ENCODE assay signal across 11 cellular contexts in genomic region chr1:99003911-99004269, GRCh38. TPM values are rescaled to one million over a fixed set of nuclear protein-coding genes. Genes with fewer than 3 reads are reported as not detected.
A peak's percentile ranks its signal among the peaks of the same experiment; 100 is the strongest.
DNase-seq lines count a peak whose midpoint lies in the region; ATAC-seq and TF ChIP-seq lines count a peak whose summit lies in the region.
"Had no signal": no experiment of that assay in that cellular context is flagged by ENCODE, and none has a peak within 500 bp of the region (broad histone marks: within the 10 kb centered on the region; RNA-seq: fewer than 3 reads in every experiment).

No MANE protein-coding gene starts in this region.

- H3K36me3 ChIP-seq in iPS DF 6.9 (ENCODE audit: control insufficient read depth, insufficient read depth, low read length) (no peaks in the 10 kb centered on the region), gastrocnemius medialis (no peaks in the 10 kb centered on the region), colonic mucosa (no peaks in the 10 kb centered on the region), ovary (no peaks in the 10 kb centered on the region)
- H3K36me3 ChIP-seq: ascending aorta, transverse colon had no signal

- no peak for TF ChIP-seq EP300 in ovary (IDR thresholded peaks at IDR 0.05)

- H3K9me3 ChIP-seq in iPS DF 6.9 (ENCODE audit: control insufficient read depth, insufficient read depth, low read length) (no peaks in the 10 kb centered on the region), gastrocnemius medialis (no peaks in the 10 kb centered on the region), colonic mucosa (no peaks in the 10 kb centered on the region), ovary (no peaks in the 10 kb centered on the region)
- H3K9me3 ChIP-seq: ascending aorta, transverse colon had no signal

- TF ChIP-seq POLR2A in gastrocnemius medialis (IDR thresholded peaks at IDR 0.05) = no peak
- TF ChIP-seq POLR2A in ovary (IDR thresholded peaks at IDR 0.05) = no peak

- no peak for DNase-seq in activated CD4-positive, alpha-beta T cell treated with anti-CD3 and anti-CD28 coated beads, Interleukin-2, amount 10 ng/mL, durations not matched to agents 24 days and 14 days
- no peak for DNase-seq in activated CD4-positive, alpha-beta T cell treated with anti-CD3 and anti-CD28 coated beads, Interleukin-2, amount 10 ng/mL, durations not matched to agents 7 days and 5 days
- DNase-seq in activated CD8-positive, alpha-beta T cell treated with anti-CD3 and anti-CD28 coated beads for 36 hours = no peak
- DNase-seq in iPS DF 6.9 (ENCODE audit: low read depth, low spot score) (no peak), gastrocnemius medialis (no peak), NCI-H1694 treated with DMSO at 0.1 percent for 48 hours (lab: John Stamatoyannopoulos, UW) (no peak), colonic mucosa (no peak), ovary (no peak)
- DNase-seq: transverse colon had no signal

- H3K4me3 Mint-ChIP-seq in activated CD4-positive, alpha-beta T cell treated with anti-CD3 and anti-CD28 coated beads, Interleukin-2, amount 10 ng/mL, durations not matched to agents 24 days and 14 days = peak overlapping the region; percentile 43
- H3K4me3 Mint-ChIP-seq in activated CD4-positive, alpha-beta T cell treated with anti-CD3 and anti-CD28 coated beads, Interleukin-2, amount 10 ng/mL, durations not matched to agents 7 days and 5 days = no peak overlapping the region
- peak overlapping the region; percentile 45 for H3K4me3 Mint-ChIP-seq in activated CD8-positive, alpha-beta T cell treated with anti-CD3 and anti-CD28 coated beads for 36 hours

- peaks cover 2% of the 10 kb centered on the region for H3K9me3 Mint-ChIP-seq in activated CD4-positive, alpha-beta T cell treated with anti-CD3 and anti-CD28 coated beads, Interleukin-2, amount 10 ng/mL, durations not matched to agents 24 days and 14 days
- no peaks in the 10 kb centered on the region for H3K9me3 Mint-ChIP-seq in activated CD4-positive, alpha-beta T cell treated with anti-CD3 and anti-CD28 coated beads, Interleukin-2, amount 10 ng/mL, durations not matched to agents 7 days and 5 days
- no peaks in the 10 kb centered on the region for H3K9me3 Mint-ChIP-seq in activated CD8-positive, alpha-beta T cell treated with anti-CD3 and anti-CD28 coated beads for 36 hours

- peaks cover 4% of the 10 kb centered on the region for H3K4me1 Mint-ChIP-seq in activated CD4-positive, alpha-beta T cell treated with anti-CD3 and anti-CD28 coated beads, Interleukin-2, amount 10 ng/mL, durations not matched to agents 24 days and 14 days
- peaks cover 3% of the 10 kb centered on the region for H3K4me1 Mint-ChIP-seq in activated CD4-positive, alpha-beta T cell treated with anti-CD3 and anti-CD28 coated beads, Interleukin-2, amount 10 ng/mL, durations not matched to agents 7 days and 5 days
- H3K4me1 Mint-ChIP-seq in activated CD8-positive, alpha-beta T cell treated with anti-CD3 and anti-CD28 coated beads for 36 hours (ENCODE audit: low read depth) = peaks cover 3% of the 10 kb centered on the region

- ATAC-seq in activated CD8-positive, alpha-beta T cell treated with anti-CD3 and anti-CD28 coated beads for 36 hours = no peak
- ATAC-seq in gastrocnemius medialis = no peak

- H3K27me3 ChIP-seq in iPS DF 6.9 (ENCODE audit: control insufficient read depth, insufficient read depth, low read length) = no peaks in the 10 kb centered on the region; the same call in 1 of the 2 replicates
- peaks cover 32 to 39% (median 34%) of the 10 kb centered on the region in 3 donors for H3K27me3 ChIP-seq in gastrocnemius medialis
- peaks cover 31% of the 10 kb centered on the region for H3K27me3 ChIP-seq in colonic mucosa
- H3K27me3 ChIP-seq in ovary = no peaks in the 10 kb centered on the region
- H3K27me3 ChIP-seq: ascending aorta had no signal

- H3K4me1 ChIP-seq in iPS DF 6.9 (ENCODE audit: control insufficient read depth, insufficient read depth, low read length) = 0 out of 2 replicates have a peak, but pooled peaks cover 2% of the 10 kb centered on the region
- H3K4me1 ChIP-seq in gastrocnemius medialis = no peaks in the 10 kb centered on the region
- H3K4me1 ChIP-seq in colonic mucosa = no peaks in the 10 kb centered on the region
- peaks cover 4% of the 10 kb centered on the region for H3K4me1 ChIP-seq in ovary (ENCODE audit: insufficient read depth)
- H3K4me1 ChIP-seq: ascending aorta had no signal

- no peak overlapping the region for H3K9ac ChIP-seq in colonic mucosa (ENCODE audit: low read depth in 2 of 2, low read length in 2 of 2)

- intact Hi-C loops in activated CD4-positive, alpha-beta T cell treated with anti-CD3 and anti-CD28 coated beads, Interleukin-2, amount 10 ng/mL, durations not matched to agents 24 days and 14 days (cut with micrococcal nuclease) = no loop called here
- intact Hi-C loops in activated CD8-positive, alpha-beta T cell treated with anti-CD3 and anti-CD28 coated beads for 36 hours (cut with micrococcal nuclease) = no loop called here
- intact Hi-C loops in gastrocnemius medialis (cut with DNase I; ENCODE audit: low total_unique reads) (no loop called here), colonic mucosa (cut with DNase I) (no loop called here), ovary (cut with DNase I) (no loop called here)

- TF ChIP-seq CTCF in activated CD8-positive, alpha-beta T cell treated with anti-CD3 and anti-CD28 coated beads for 36 hours (IDR thresholded peaks at IDR 0.05) = no peak
- TF ChIP-seq CTCF in gastrocnemius medialis (IDR thresholded peaks at IDR 0.05 in 4 of 5, conservative IDR thresholded peaks at IDR 0.05 in 1 of 5) (no peak), colonic mucosa (IDR thresholded peaks at IDR 0.05) (no peak), ovary (IDR thresholded peaks at IDR 0.05) (no peak)

- H3K27ac Mint-ChIP-seq in activated CD4-positive, alpha-beta T cell treated with anti-CD3 and anti-CD28 coated beads, Interleukin-2, amount 10 ng/mL, durations not matched to agents 24 days and 14 days = no peak overlapping the region
- no peak overlapping the region for H3K27ac Mint-ChIP-seq in activated CD4-positive, alpha-beta T cell treated with anti-CD3 and anti-CD28 coated beads, Interleukin-2, amount 10 ng/mL, durations not matched to agents 7 days and 5 days
- no peak overlapping the region for H3K27ac Mint-ChIP-seq in activated CD8-positive, alpha-beta T cell treated with anti-CD3 and anti-CD28 coated beads for 36 hours

- H3K36me3 Mint-ChIP-seq in activated CD4-positive, alpha-beta T cell treated with anti-CD3 and anti-CD28 coated beads, Interleukin-2, amount 10 ng/mL, durations not matched to agents 24 days and 14 days (ENCODE audit: low read depth) = no peaks in the 10 kb centered on the region
- H3K36me3 Mint-ChIP-seq in activated CD4-positive, alpha-beta T cell treated with anti-CD3 and anti-CD28 coated beads, Interleukin-2, amount 10 ng/mL, durations not matched to agents 7 days and 5 days (ENCODE audit: low read depth) = no peaks in the 10 kb centered on the region
- no peaks in the 10 kb centered on the region for H3K36me3 Mint-ChIP-seq in activated CD8-positive, alpha-beta T cell treated with anti-CD3 and anti-CD28 coated beads for 36 hours (ENCODE audit: low read depth)

- H3K27ac ChIP-seq in iPS DF 6.9 (ENCODE audit: low read length) = no peak overlapping the region
- H3K27ac ChIP-seq in gastrocnemius medialis = no peak overlapping the region
- no peak overlapping the region for H3K27ac ChIP-seq in colonic mucosa
- no peak overlapping the region for H3K27ac ChIP-seq in ovary
- H3K27ac ChIP-seq: ascending aorta, transverse colon had no signal

- H3K27me3 Mint-ChIP-seq in activated CD4-positive, alpha-beta T cell treated with anti-CD3 and anti-CD28 coated beads, Interleukin-2, amount 10 ng/mL, durations not matched to agents 24 days and 14 days = peaks cover 65% of the 10 kb centered on the region
- H3K27me3 Mint-ChIP-seq in activated CD4-positive, alpha-beta T cell treated with anti-CD3 and anti-CD28 coated beads, Interleukin-2, amount 10 ng/mL, durations not matched to agents 7 days and 5 days = peaks cover 64% of the 10 kb centered on the region
- H3K27me3 Mint-ChIP-seq in activated CD8-positive, alpha-beta T cell treated with anti-CD3 and anti-CD28 coated beads for 36 hours = peaks cover 53% of the 10 kb centered on the region

- WGBS in iPS DF 6.9 (ENCODE audit: insufficient coverage, insufficient read length) = no CpG with 5 or more reads among the region's 19 CpGs
- WGBS in ovary, 3 donors = 6 to 8% (median 7%) methylated on average over 19 of the region's 19 CpGs

- H3K4me3 ChIP-seq in iPS DF 6.9 (ENCODE audit: low read length) (peak overlapping the region; percentile 93; the same call in 1 of the 2 replicates), gastrocnemius medialis (peak overlapping the region; percentile 20 to 41 (median 36)), colonic mucosa (no peak overlapping the region), ovary (no peak overlapping the region)

- POLR2A ChIA-PET in activated CD4-positive, alpha-beta T cell treated with anti-CD3 and anti-CD28 coated beads, Interleukin-2, amount 10 ng/mL, durations not matched to agents 7 days and 5 days (lab: Charles Lee) = no interaction called here
- POLR2A ChIA-PET in activated CD8-positive, alpha-beta T cell treated with anti-CD3 and anti-CD28 coated beads for 36 hours (lab: Charles Lee) = no interaction called here

- in situ Hi-C loops in gastrocnemius medialis (cut with MboI; ENCODE audit: low sequenced_read_pairs in 4 of 4) = no loop called here

- CTCF ChIA-PET in activated CD4-positive, alpha-beta T cell treated with anti-CD3 and anti-CD28 coated beads, Interleukin-2, amount 10 ng/mL, durations not matched to agents 7 days and 5 days (lab: Charles Lee) = no interaction called here
- CTCF ChIA-PET in activated CD8-positive, alpha-beta T cell treated with anti-CD3 and anti-CD28 coated beads for 36 hours (lab: Charles Lee) = no interaction called here

RNA-seq across cellular contexts. Expression of gene PLPPR5, which starts 0.8 kb away (rescaled TPM):
- not detected in 2 replicates for total RNA-seq in activated CD4-positive, alpha-beta T cell treated with anti-CD3 and anti-CD28 coated beads, Interleukin-2, amount 10 ng/mL, durations not matched to agents 24 days and 14 days
- not detected for total RNA-seq in activated CD4-positive, alpha-beta T cell treated with anti-CD3 and anti-CD28 coated beads, Interleukin-2, amount 10 ng/mL, durations not matched to agents 7 days and 5 days
- under 1 TPM; 0.07 TPM for total RNA-seq in activated CD8-positive, alpha-beta T cell treated with anti-CD3 and anti-CD28 coated beads for 36 hours
- total RNA-seq in gastrocnemius medialis (not detected), colonic mucosa (under 1 TPM in 1 of 2 donors, not detected in 1; 0.16 TPM), ovary (not detected)
- polyA plus RNA-seq in ovary = not detected
- total RNA-seq: ascending aorta, NCI-H460 had no signal

Comparison
In these comparisons a context has a peak if more than half of its experiments do, and no peak if none do; other contexts are left out.
1. H3K4me3 ChIP-seq: peak in iPS DF 6.9 (single experiment) and gastrocnemius medialis (4 of 4); none in colonic mucosa (single experiment) and ovary (single experiment).